15 cellular contexts compared by ENCODE assay signal in genomic region chr12:13215056-13215455, GRCh38. TPM values are rescaled to one million over a fixed set of nuclear protein-coding genes. Genes with fewer than 3 reads are reported as not detected.
DNase-seq lines count a peak whose midpoint lies in the region; ATAC-seq and TF ChIP-seq lines count a peak whose summit lies in the region.
"Had no signal": no experiment of that assay in that cellular context is flagged by ENCODE, and none has a peak within 500 bp of the region (broad histone marks: within the 10 kb centered on the region; RNA-seq: fewer than 3 reads in every experiment).

No MANE protein-coding gene starts in this region.

- H3K9me3 ChIP-seq in PC-3 (ENCODE audit: low read length), result no peaks in the 10 kb centered on the region
- H3K9me3 ChIP-seq in neuronal stem cell (replicated peaks in 1 of 2; ENCODE audit: control insufficient read depth in 2 of 2, insufficient read depth in 1 of 2, low read depth in 1 of 2, low read length in 2 of 2), result peaks cover 4 to 10% of the 10 kb centered on the region in 2 donors
- H3K9me3 ChIP-seq in naive thymus-derived CD4-positive, alpha-beta T cell (ENCODE audit: control insufficient read depth in 2 of 3, low read length in 3 of 3), result no peaks in the 10 kb centered on the region

- H3K79me2 ChIP-seq in ACC112 (ENCODE audit: control insufficient read depth, insufficient read depth, low read length, unreplicated experiment) (peaks cover 41% of the 10 kb centered on the region), PC-3 (ENCODE audit: low read length) (peaks cover 11% of the 10 kb centered on the region)

- H3F3A ChIP-seq in PC-3 (ENCODE audit: low read length, unreplicated experiment), result no peaks in the 10 kb centered on the region

- H3K27me3 ChIP-seq in ACC112 (ENCODE audit: insufficient read depth, low read length) (no peaks in the 10 kb centered on the region), PC-3 (ENCODE audit: low read length) (no peaks in the 10 kb centered on the region), neuronal stem cell (ENCODE audit: control insufficient read depth in 3 of 3, insufficient read depth in 3 of 3, low read depth in 1 of 3, low read length in 3 of 3) (no peaks in the 10 kb centered on the region)
- no peaks in the 10 kb centered on the region for H3K27me3 ChIP-seq in naive thymus-derived CD4-positive, alpha-beta T cell (ENCODE audit: control insufficient read depth in 2 of 2, insufficient read depth in 2 of 2, low read length in 2 of 2)
- H3K27me3 ChIP-seq: BLaER1 had no signal

- H2BK15ac ChIP-seq in neuronal stem cell (ENCODE audit: low read length), result no peak overlapping the region

- H3K4me2 ChIP-seq in PC-3 (ENCODE audit: low read length) (no peak overlapping the region), neuronal stem cell (ENCODE audit: insufficient read depth, low read length, poor library complexity, severe bottlenecking) (no peak overlapping the region)
- H3K4me2 ChIP-seq: BLaER1 had no signal

- H3K4me1 Mint-ChIP-seq in naive thymus-derived CD4-positive, alpha-beta T cell, result peaks cover 5 to 26% (median 7%) of the 10 kb centered on the region in 7 donors

- H3K27ac ChIP-seq in ACC112 (ENCODE audit: low read depth, low read length), result peak overlapping the region; percentile 14
- no peak overlapping the region for H3K27ac ChIP-seq in PC-3 (ENCODE audit: low read length)
- H3K27ac ChIP-seq in neuronal stem cell (replicated peaks; ENCODE audit: low read length), result no peak overlapping the region
- H3K27ac ChIP-seq in naive thymus-derived CD4-positive, alpha-beta T cell (ENCODE audit: low read depth, low read length), result no peak overlapping the region
- H3K27ac ChIP-seq: 22Rv1, BLaER1 had no signal

- no CpG with 5 or more reads among the region's 4 CpGs for WGBS in neuronal stem cell (ENCODE audit: extremely low coverage in 2 of 2, insufficient read length in 2 of 2, insufficient replicate concordance in 1 of 2), 2 donors

- no peak overlapping the region for H3K27ac Mint-ChIP-seq in naive thymus-derived CD4-positive, alpha-beta T cell

- no peak overlapping the region for H4K91ac ChIP-seq in neuronal stem cell (ENCODE audit: low read depth, low read length, poor library complexity)

- H3K14ac ChIP-seq in neuronal stem cell (ENCODE audit: low read length), result no peak overlapping the region

- peaks cover 0 to 16% (median 0%) of the 10 kb centered on the region in 5 donors for H3K27me3 Mint-ChIP-seq in naive thymus-derived CD4-positive, alpha-beta T cell
- H3K27me3 Mint-ChIP-seq: CD8-positive, alpha-beta memory T cell had no signal

- TSS peak; percentile 35 for BruUV-seq in PC-3 (replicated peaks; lab: Mats Ljungman, UMichigan)

- H3K4me3 ChIP-seq in ACC112 (ENCODE audit: low read depth, low read length), result no peak overlapping the region
- H3K4me3 ChIP-seq in PC-3 (ENCODE audit: low read length), result no peak overlapping the region
- no peak overlapping the region for H3K4me3 ChIP-seq in neuronal stem cell (ENCODE audit: low read length in 2 of 2)
- H3K4me3 ChIP-seq in naive thymus-derived CD4-positive, alpha-beta T cell (ENCODE audit: low read length), result no peak overlapping the region
- H3K4me3 ChIP-seq: BLaER1 had no signal

- H3K36me3 ChIP-seq in ACC112 (ENCODE audit: insufficient read depth, low read length) (peaks cover 81% of the 10 kb centered on the region), PC-3 (ENCODE audit: low read depth, low read length) (peaks cover 62% of the 10 kb centered on the region), neuronal stem cell (replicated peaks in 1 of 2; ENCODE audit: control insufficient read depth in 2 of 2, insufficient read depth in 2 of 2, low read length in 2 of 2) (no peaks in the 10 kb centered on the region)
- no peaks in the 10 kb centered on the region for H3K36me3 ChIP-seq in naive thymus-derived CD4-positive, alpha-beta T cell (ENCODE audit: control insufficient read depth in 2 of 3, insufficient read depth in 3 of 3, low read length in 3 of 3)
- H3K36me3 ChIP-seq: BLaER1 had no signal

- H2BK5ac ChIP-seq in neuronal stem cell (ENCODE audit: low read length), result no peak overlapping the region

- no peak overlapping the region for H4K8ac ChIP-seq in neuronal stem cell (ENCODE audit: low read depth, low read length)

- peaks cover 0 to 3% (median 0%) of the 10 kb centered on the region in 11 donors for H3K9me3 Mint-ChIP-seq in naive thymus-derived CD4-positive, alpha-beta T cell
- H3K9me3 Mint-ChIP-seq: CD8-positive, alpha-beta memory T cell had no signal

- no peak overlapping the region for H3K4me3 Mint-ChIP-seq in naive thymus-derived CD4-positive, alpha-beta T cell
- H3K4me3 Mint-ChIP-seq: CD8-positive, alpha-beta memory T cell had no signal

- H3K9me2 ChIP-seq in PC-3 (replicated peaks; ENCODE audit: low read length), result no peaks in the 10 kb centered on the region

- no peak overlapping the region for H2AFZ ChIP-seq in ACC112 (ENCODE audit: low read length, unreplicated experiment)
- H2AFZ ChIP-seq in PC-3 (ENCODE audit: low read length), result no peak overlapping the region
- peak overlapping the region; percentile 38 for H2AFZ ChIP-seq in neuronal stem cell (ENCODE audit: low read length)

- H4K20me1 ChIP-seq in PC-3 (ENCODE audit: low read length), result peaks cover 6% of the 10 kb centered on the region; the same call in 1 of the 2 replicates
- H4K20me1 ChIP-seq: BLaER1 had no signal

- no peak for TF ChIP-seq CTCF in PC-3 (conservative IDR thresholded peaks at IDR 0.05; ENCODE audit: low read depth, low read length)

- DNase-seq in PC-3, result no peak
- DNase-seq in fibroblast of gingiva (ENCODE audit: low read depth), result peak; percentile 4
- no peak for DNase-seq in neuronal stem cell (ENCODE audit: low spot score)
- no peak for DNase-seq in naive thymus-derived CD4-positive, alpha-beta T cell
- DNase-seq in ureter (ENCODE audit: low spot score), result no peak
- no peak for DNase-seq in KG1 (lab: John Stamatoyannopoulos, UW)
- DNase-seq: AML-193; Caco-2; CD8-positive, alpha-beta memory T cell; GF-D8; HCEC 1CT had no signal

- H3K18ac ChIP-seq in neuronal stem cell (ENCODE audit: low read length), result no peak overlapping the region

- H2AK5ac ChIP-seq in neuronal stem cell (ENCODE audit: low read depth, low read length), result no peak overlapping the region

- CTCF ChIA-PET in PC-3 (lab: Charles Lee), result no interaction called here
- CTCF ChIA-PET in naive thymus-derived CD4-positive, alpha-beta T cell (lab: Charles Lee), result interaction anchor here (0.9 to 1.4 kb wide), 2 partner anchors 115 to 119 kb away, joined by 3 to 4 read pairs; no protein-coding TSS in a partner anchor

- H3K4me1 ChIP-seq in ACC112 (ENCODE audit: control insufficient read depth, insufficient read depth, low read length, unreplicated experiment) (peaks cover 21% of the 10 kb centered on the region), PC-3 (ENCODE audit: insufficient read depth, low read length) (peaks cover 19% of the 10 kb centered on the region), neuronal stem cell (ENCODE audit: control insufficient read depth in 2 of 2, insufficient read depth in 1 of 2, low read depth in 1 of 2, low read length in 2 of 2) (peaks cover 9 to 23% of the 10 kb centered on the region in 2 donors)
- no peaks in the 10 kb centered on the region for H3K4me1 ChIP-seq in naive thymus-derived CD4-positive, alpha-beta T cell (ENCODE audit: control insufficient read depth in 2 of 2, insufficient read depth in 2 of 2, low read length in 2 of 2)

- H3K9ac ChIP-seq in PC-3 (ENCODE audit: low read length), result no peak overlapping the region
- H3K9ac ChIP-seq in neuronal stem cell (ENCODE audit: low read depth, low read length, poor library complexity), result no peak overlapping the region
- H3K9ac ChIP-seq: BLaER1 had no signal

- no peaks in the 10 kb centered on the region for H3K79me1 ChIP-seq in neuronal stem cell (ENCODE audit: low read depth, low read length)

- no peak overlapping the region for H2BK120ac ChIP-seq in neuronal stem cell (ENCODE audit: low read depth, low read length)

- H3K36me3 Mint-ChIP-seq in naive thymus-derived CD4-positive, alpha-beta T cell, result no peaks in the 10 kb centered on the region
- H3K36me3 Mint-ChIP-seq: CD8-positive, alpha-beta memory T cell had no signal

- POLR2A ChIA-PET in PC-3 (lab: Charles Lee; ENCODE audit: unreplicated experiment), result no interaction called here
- POLR2A ChIA-PET in naive thymus-derived CD4-positive, alpha-beta T cell (lab: Charles Lee), result no interaction called here

- H3K4ac ChIP-seq in neuronal stem cell (ENCODE audit: low read length), result no peak overlapping the region

- H2BK12ac ChIP-seq in neuronal stem cell (ENCODE audit: low read length), result no peak overlapping the region

- intact Hi-C loops in PC-3 (cut with micrococcal nuclease), result loop anchor here (10.0 kb wide), 1 partner anchor 230 kb away; no protein-coding TSS in a partner anchor
- intact Hi-C loops in naive thymus-derived CD4-positive, alpha-beta T cell (cut with micrococcal nuclease), result no loop called here

- ATAC-seq in PC-3, result no peak
- ATAC-seq in naive thymus-derived CD4-positive, alpha-beta T cell, result no peak
- ATAC-seq in HG03432 (IDR thresholded peaks at IDR 0.05; ENCODE audit: unreplicated experiment), result no peak

- no peak overlapping the region for H3K23ac ChIP-seq in neuronal stem cell (ENCODE audit: low read depth, low read length, poor library complexity)

RNA-seq across cellular contexts. Expression of gene EMP1, which starts 18.5 kb away (rescaled TPM):
- total RNA-seq in PC-3 (2014; rRNA removed) (158 and 187 TPM in 2 replicates), ureter (193 TPM)
- polyA plus RNA-seq in neuronal stem cell (2013, experiment 1 of 2), result 1.8 TPM
- 1.7 TPM for polyA plus RNA-seq in neuronal stem cell (2013, experiment 2 of 2)
- 10 to 100 TPM in 2 of 5 experiments, 1 to 10 TPM in 3; 3.4 to 40.1 (median 4.4) TPM for total RNA-seq in naive thymus-derived CD4-positive, alpha-beta T cell
- polyA plus RNA-seq in naive thymus-derived CD4-positive, alpha-beta T cell, result under 1 TPM in 1 of 2 donors, not detected in 1; 0.37 TPM
